Comparison of ENCODE assay signal across 11 cellular contexts in the genomic region with DNA sequence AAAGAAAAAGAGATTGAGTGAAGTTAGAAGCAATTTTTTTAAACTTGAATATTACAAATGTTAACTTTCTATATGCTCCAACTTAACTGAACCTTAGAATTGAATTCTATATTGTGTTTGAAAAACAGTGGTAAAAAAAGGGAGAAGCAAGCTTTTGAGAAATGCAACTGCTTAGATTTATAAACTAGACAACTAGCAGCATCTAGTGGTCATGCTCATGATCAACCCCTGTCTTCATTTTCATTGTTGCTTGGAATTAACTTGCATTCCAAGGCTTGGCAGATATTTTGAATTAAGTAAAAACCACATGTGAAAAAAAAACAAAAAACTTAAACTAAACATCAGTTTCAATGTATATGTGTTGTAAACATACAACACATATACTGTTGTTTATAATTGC.
DNase-seq lines count a peak whose midpoint lies in the region; ATAC-seq and TF ChIP-seq lines count a peak whose summit lies in the region.
"Had no signal": no experiment of that assay in that cellular context is flagged by ENCODE, and none has a peak within 500 bp of the region (broad histone marks: within the 10 kb centered on the region; RNA-seq: fewer than 3 reads in every experiment).

No MANE protein-coding gene starts in this region.

- intact Hi-C loops in left colon (cut with DNase I, micrococcal nuclease) = no loop called here
- intact Hi-C loops in activated CD8-positive, alpha-beta T cell treated with anti-CD3 and anti-CD28 coated beads for 36 hours (cut with micrococcal nuclease) = no loop called here

- no peak for ATAC-seq in left colon
- ATAC-seq in activated CD8-positive, alpha-beta T cell treated with anti-CD3 and anti-CD28 coated beads for 36 hours = no peak
- ATAC-seq: activated naive CD4-positive, alpha-beta T cell treated with anti-CD3 and anti-CD28 coated beads, Interleukin-2, amount 50 U/mL, for 72 hours had no signal

- DNase-seq in HT1080 (ENCODE audit: low read depth) (peak; percentile 17), amniotic stem cell (lab: John Stamatoyannopoulos, UW) (peak; percentile 1), left kidney (ENCODE audit: low read depth, low spot score) (peak; percentile 32), left colon (no peak), ecto neural progenitor cell (ENCODE audit: low spot score) (no peak), T1000 (lab: John Stamatoyannopoulos, UW) (no peak)
- DNase-seq in activated CD8-positive, alpha-beta T cell treated with anti-CD3 and anti-CD28 coated beads for 36 hours = no peak
- DNase-seq: NCI-H226, transverse colon had no signal

- no peak overlapping the region for H3K27ac ChIP-seq in C4-2B
- H3K27ac ChIP-seq: transverse colon had no signal

- peak; percentile 77 for TF ChIP-seq CTCF in C4-2B (conservative IDR thresholded peaks at IDR 0.05)
- TF ChIP-seq CTCF in activated CD8-positive, alpha-beta T cell treated with anti-CD3 and anti-CD28 coated beads for 36 hours (IDR thresholded peaks at IDR 0.05) = no peak

- no peaks in the 10 kb centered on the region for H3K27me3 Mint-ChIP-seq in activated CD8-positive, alpha-beta T cell treated with anti-CD3 and anti-CD28 coated beads for 36 hours

- H3K9me3 Mint-ChIP-seq in activated CD8-positive, alpha-beta T cell treated with anti-CD3 and anti-CD28 coated beads for 36 hours = peaks cover 27% of the 10 kb centered on the region

- CTCF ChIA-PET in activated CD8-positive, alpha-beta T cell treated with anti-CD3 and anti-CD28 coated beads for 36 hours (lab: Charles Lee) = no interaction called here

- H3K36me3 Mint-ChIP-seq in activated CD8-positive, alpha-beta T cell treated with anti-CD3 and anti-CD28 coated beads for 36 hours (ENCODE audit: low read depth) = peaks cover 38% of the 10 kb centered on the region

- no peak overlapping the region for H3K4me3 Mint-ChIP-seq in activated CD8-positive, alpha-beta T cell treated with anti-CD3 and anti-CD28 coated beads for 36 hours

- no peaks in the 10 kb centered on the region for H3K4me1 Mint-ChIP-seq in activated CD8-positive, alpha-beta T cell treated with anti-CD3 and anti-CD28 coated beads for 36 hours (ENCODE audit: low read depth)

- H3K27ac Mint-ChIP-seq in activated CD8-positive, alpha-beta T cell treated with anti-CD3 and anti-CD28 coated beads for 36 hours = no peak overlapping the region
- H3K27ac Mint-ChIP-seq: activated naive CD4-positive, alpha-beta T cell treated with anti-CD3 and anti-CD28 coated beads, Interleukin-2, amount 50 U/mL, for 72 hours had no signal

- POLR2A ChIA-PET in activated CD8-positive, alpha-beta T cell treated with anti-CD3 and anti-CD28 coated beads for 36 hours (lab: Charles Lee) = interaction anchor here (0.9 kb wide), 1 partner anchor 9 kb away, joined by 3 read pairs; no protein-coding TSS in a partner anchor

Comparison
In these comparisons a context has a peak if more than half of its experiments do, and no peak if none do; other contexts are left out.
1. DNase-seq: peak in HT1080 (single experiment), amniotic stem cell (single experiment) and left kidney (single experiment); none in left colon (0 of 2), ecto neural progenitor cell (single experiment), T1000 (single experiment) and activated CD8-positive, alpha-beta T cell treated with anti-CD3 and anti-CD28 coated beads for 36 hours (single experiment).